Comparison of ENCODE assay signal across 8 cellular contexts in genomic region chr4:159206427-159206871, GRCh38.
A peak's percentile ranks its signal among the peaks of the same experiment; 100 is the strongest.
DNase-seq lines count a peak whose midpoint lies in the region; ATAC-seq and TF ChIP-seq lines count a peak whose summit lies in the region.

No MANE protein-coding gene starts in this region.

- H3K9me3 Mint-ChIP-seq in activated B cell treated with CpG ODN at 0.5 μM for 24 hours: no peaks in the 10 kb centered on the region

- H3K27ac Mint-ChIP-seq in activated B cell treated with CpG ODN at 0.5 μM for 24 hours: peak overlapping the region; percentile 8

- peaks cover 20% of the 10 kb centered on the region for H3K4me1 Mint-ChIP-seq in activated B cell treated with CpG ODN at 0.5 μM for 24 hours

- no peak for TF ChIP-seq CTCF in activated B cell treated with CpG ODN at 0.5 μM for 24 hours (IDR thresholded peaks at IDR 0.05)

- ATAC-seq in GM18858 (IDR thresholded peaks at IDR 0.05; ENCODE audit: unreplicated experiment) (peak; percentile 89), HG02759 (IDR thresholded peaks at IDR 0.05; ENCODE audit: unreplicated experiment) (peak; percentile 94), activated B cell treated with CpG ODN at 0.5 μM for 24 hours (ENCODE audit: low read depth) (peak; percentile 65)

- DNase-seq in activated B cell treated with CpG ODN at 0.5 μM for 24 hours: no peak
- peak; percentile 48 for DNase-seq in non-pigmented ciliary epithelial cell (ENCODE audit: low read depth)
- no peak for DNase-seq in D341Med (ENCODE audit: low spot score)
- no peak for DNase-seq in NCI-H1092 treated with DMSO at 0.1 percent for 48 hours (lab: John Stamatoyannopoulos, UW)
- no peak for DNase-seq in NCI-H2171 treated with DMSO at 0.1 percent for 48 hours (lab: John Stamatoyannopoulos, UW)
- DNase-seq in NCI-H526 (lab: John Stamatoyannopoulos, UW): no peak

- CTCF ChIA-PET in activated B cell treated with CpG ODN at 0.5 μM for 24 hours (lab: Charles Lee): interaction anchor here (1.5 to 2.3 kb wide), 2 partner anchors 350 to 355 kb away, joined by 4 to 7 read pairs; no protein-coding TSS in a partner anchor

- peak overlapping the region; percentile 46 for H3K4me3 Mint-ChIP-seq in activated B cell treated with CpG ODN at 0.5 μM for 24 hours

- intact Hi-C loops in activated B cell treated with CpG ODN at 0.5 μM for 24 hours (cut with micrococcal nuclease): loop anchor here (10.0 kb wide), 1 partner anchor 712 kb away; no protein-coding TSS in a partner anchor

- POLR2A ChIA-PET in activated B cell treated with CpG ODN at 0.5 μM for 24 hours (lab: Charles Lee): interaction anchor here (0.6 kb wide), 1 partner anchor 26 kb away, joined by 3 read pairs; no protein-coding TSS in a partner anchor

- H3K36me3 Mint-ChIP-seq in activated B cell treated with CpG ODN at 0.5 μM for 24 hours (ENCODE audit: low read depth): peaks cover 4% of the 10 kb centered on the region

- H3K27me3 Mint-ChIP-seq in activated B cell treated with CpG ODN at 0.5 μM for 24 hours: no peaks in the 10 kb centered on the region
